In the genomic region with DNA sequence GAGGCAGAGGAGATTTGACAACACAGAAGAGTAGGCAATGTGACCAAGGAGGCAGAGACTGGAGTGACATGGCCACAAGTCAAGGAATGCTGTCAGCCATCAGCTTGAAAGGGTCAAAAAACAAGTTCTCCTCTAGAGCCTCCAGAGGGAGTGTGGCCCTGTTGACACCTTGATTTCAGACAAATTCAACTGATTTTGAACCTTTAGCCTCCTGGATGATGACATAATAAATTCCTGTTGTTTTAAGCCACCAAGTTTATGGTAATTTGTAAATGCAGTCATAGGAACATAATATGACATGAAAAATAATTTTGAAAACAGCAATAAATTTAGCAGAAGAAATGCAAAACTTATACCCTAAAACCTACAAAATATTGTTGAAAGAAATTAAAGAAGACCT, we compare ENCODE assay signal across 1 cellular context.
TF ChIP-seq lines count a peak whose summit lies in the region.

No MANE protein-coding gene starts in this region.

TF ChIP-seq in K562, 482 proteins besides CTCF, POLR2A, EP300 and RAD21:
- TF ChIP-seq PRDM10 (IDR thresholded peaks at IDR 0.05; ENCODE audit: partially characterized antibody) (no peak), ZNF436 (CRISPR knock-in tag; IDR thresholded peaks at IDR 0.05) (no peak), PML (IDR thresholded peaks at IDR 0.05; ENCODE audit: low read length) (no peak), KDM1A (IDR thresholded peaks at IDR 0.05) (no peak), CLOCK (CRISPR knock-in tag; IDR thresholded peaks at IDR 0.05; ENCODE audit: borderline replicate concordance) (no peak)
